28 cellular contexts compared by ENCODE assay signal in genomic region chr21:20396798-20397197, GRCh38.
DNase-seq lines count a peak whose midpoint lies in the region; ATAC-seq, FAIRE-seq and TF ChIP-seq lines count a peak whose summit lies in the region.
"Had no signal": no experiment of that assay in that cellular context is flagged by ENCODE, and none has a peak within 500 bp of the region (broad histone marks: within the 10 kb centered on the region; RNA-seq: fewer than 3 reads in every experiment).

No MANE protein-coding gene starts in this region.

- H3K27me3 ChIP-seq in Caco-2 (replicated peaks; ENCODE audit: control insufficient read depth, insufficient read depth, low read length): no peaks in the 10 kb centered on the region
- H3K27me3 ChIP-seq: BE2C, BLaER1 had no signal

- no peaks in the 10 kb centered on the region for H3K4me1 Mint-ChIP-seq in Caco-2 (ENCODE audit: low read depth, unreplicated experiment)
- no peaks in the 10 kb centered on the region for H3K4me1 Mint-ChIP-seq in stimulated activated memory B cell treated with anti-CD40 and anti-IgM and Interleukin-4, amounts not matched to agents 10 μg/mL and 1 μg/mL and 100 μg/mL, for 72 hours
- H3K4me1 Mint-ChIP-seq: CD14-positive monocyte; CD4-positive, alpha-beta memory T cell; CD4-positive, CD25-positive, alpha-beta regulatory T cell; CD8-positive, alpha-beta memory T cell had no signal

- no TSS peak for BruUV-seq in Caco-2 (replicated peaks; lab: Mats Ljungman, UMichigan)

- H3K36me3 ChIP-seq in Caco-2 (ENCODE audit: control insufficient read depth, insufficient read depth, low read length): no peaks in the 10 kb centered on the region
- no peaks in the 10 kb centered on the region for H3K36me3 ChIP-seq in kidney (ENCODE audit: control insufficient read depth in 1 of 2, insufficient read depth in 2 of 2, low read length in 2 of 2)
- H3K36me3 ChIP-seq: BE2C, BLaER1 had no signal

- CTCF ChIA-PET in Caco-2 (lab: Charles Lee): no interaction called here

- no peak overlapping the region for H3K27ac ChIP-seq in kidney (ENCODE audit: low read depth in 2 of 2, low read length in 2 of 2)
- H3K27ac ChIP-seq: BLaER1 had no signal

- POLR2A ChIA-PET in Caco-2 (lab: Charles Lee): no interaction called here

- no peaks in the 10 kb centered on the region for H3K36me3 Mint-ChIP-seq in Caco-2 (ENCODE audit: insufficient read depth, unreplicated experiment)
- no peaks in the 10 kb centered on the region for H3K36me3 Mint-ChIP-seq in stimulated activated memory B cell treated with anti-CD40 and anti-IgM and Interleukin-4, amounts not matched to agents 10 μg/mL and 1 μg/mL and 100 μg/mL, for 72 hours
- H3K36me3 Mint-ChIP-seq: CD14-positive monocyte; CD4-positive, alpha-beta memory T cell; CD4-positive, CD25-positive, alpha-beta regulatory T cell; CD8-positive, alpha-beta memory T cell had no signal

- H3K9me3 ChIP-seq in Caco-2 (no peaks in the 10 kb centered on the region), kidney (ENCODE audit: control insufficient read depth in 1 of 2, low read length in 2 of 2) (no peaks in the 10 kb centered on the region)
- H3K9me3 ChIP-seq: BE2C, BLaER1 had no signal

- DNase-seq in Caco-2: no peak
- peak; percentile 4 for DNase-seq in UCSD-AML1 (lab: John Stamatoyannopoulos, UW; ENCODE audit: unreplicated experiment)
- DNase-seq in kidney: peak; percentile 37
- no peak for DNase-seq in NCI-H146 (lab: John Stamatoyannopoulos, UW)
- DNase-seq in DMS53 (lab: John Stamatoyannopoulos, UW): no peak
- DNase-seq: 8988T; ACHN; BE2C; C1 segment of cervical spinal cord; Calu3; CD4-positive, alpha-beta memory T cell; CD4-positive, CD25-positive, alpha-beta regulatory T cell; CD8-positive, alpha-beta memory T cell; COR-L47; DMS79; DND-41; EL; GDM1 had no signal

- H3K9ac ChIP-seq in kidney (ENCODE audit: low read length in 2 of 2): no peak overlapping the region
- H3K9ac ChIP-seq: BLaER1 had no signal

- intact Hi-C loops in Caco-2 (cut with micrococcal nuclease; ENCODE audit: unreplicated experiment) (no loop called here), kidney (cut with DNase I) (no loop called here)

- FAIRE-seq in kidney (lab: Jason Lieb, UNC): no peak
- FAIRE-seq: A204.1, D721Med, GM12878, GM12892, GM18507, GM19239 had no signal

- peak overlapping the region; percentile 48 for H3K27ac Mint-ChIP-seq in Caco-2 (ENCODE audit: unreplicated experiment)
- no peak overlapping the region for H3K27ac Mint-ChIP-seq in stimulated activated memory B cell treated with anti-CD40 and anti-IgM and Interleukin-4, amounts not matched to agents 10 μg/mL and 1 μg/mL and 100 μg/mL, for 72 hours
- H3K27ac Mint-ChIP-seq: CD4-positive, alpha-beta memory T cell; CD4-positive, CD25-positive, alpha-beta regulatory T cell; CD8-positive, alpha-beta memory T cell had no signal

- peaks cover 6% of the 10 kb centered on the region for H3K27me3 Mint-ChIP-seq in Caco-2 (ENCODE audit: insufficient read depth, unreplicated experiment)
- no peaks in the 10 kb centered on the region for H3K27me3 Mint-ChIP-seq in stimulated activated memory B cell treated with anti-CD40 and anti-IgM and Interleukin-4, amounts not matched to agents 10 μg/mL and 1 μg/mL and 100 μg/mL, for 72 hours
- H3K27me3 Mint-ChIP-seq: CD4-positive, alpha-beta memory T cell; CD4-positive, CD25-positive, alpha-beta regulatory T cell had no signal

- H3K4me3 Mint-ChIP-seq in Caco-2 (ENCODE audit: unreplicated experiment): no peak overlapping the region
- H3K4me3 Mint-ChIP-seq in stimulated activated memory B cell treated with anti-CD40 and anti-IgM and Interleukin-4, amounts not matched to agents 10 μg/mL and 1 μg/mL and 100 μg/mL, for 72 hours: no peak overlapping the region
- H3K4me3 Mint-ChIP-seq: CD14-positive monocyte; CD4-positive, CD25-positive, alpha-beta regulatory T cell; CD8-positive, alpha-beta memory T cell had no signal

- H3K4me1 ChIP-seq in Caco-2 (no peaks in the 10 kb centered on the region), kidney (ENCODE audit: control insufficient read depth in 1 of 2, insufficient read depth in 1 of 2, low read depth in 1 of 2, low read length in 2 of 2) (no peaks in the 10 kb centered on the region)
- H3K4me1 ChIP-seq: BE2C, BLaER1 had no signal

- H3K4me3 ChIP-seq in Caco-2 (ENCODE audit: low read depth, low read length) (no peak overlapping the region), kidney (ENCODE audit: low read length in 2 of 2) (no peak overlapping the region)
- H3K4me3 ChIP-seq: BLaER1, GM12878 had no signal

- peak; percentile 24 for ATAC-seq in stimulated activated memory B cell treated with anti-CD40 and anti-IgM and Interleukin-4, amounts not matched to agents 10 μg/mL and 1 μg/mL and 100 μg/mL, for 72 hours
- ATAC-seq in GM19023 (IDR thresholded peaks at IDR 0.05; ENCODE audit: unreplicated experiment): no peak
- ATAC-seq: GM12878 had no signal

- no peaks in the 10 kb centered on the region for H3K9me3 Mint-ChIP-seq in Caco-2 (ENCODE audit: unreplicated experiment)
- peaks cover 5% of the 10 kb centered on the region for H3K9me3 Mint-ChIP-seq in stimulated activated memory B cell treated with anti-CD40 and anti-IgM and Interleukin-4, amounts not matched to agents 10 μg/mL and 1 μg/mL and 100 μg/mL, for 72 hours

- no peak for TF ChIP-seq CTCF in Caco-2 (IDR thresholded peaks at IDR 0.05; ENCODE audit: insufficient read depth in 1 of 2, low read depth in 1 of 2, low read length in 1 of 2, severe bottlenecking in 1 of 2, unreplicated experiment in 1 of 2)
- no peak for TF ChIP-seq CTCF in kidney (IDR thresholded peaks at IDR 0.05; ENCODE audit: borderline replicate concordance, extremely low read depth, insufficient read depth)

Comparison
In these comparisons a context has a peak if more than half of its experiments do, and no peak if none do; other contexts are left out.
1. DNase-seq: peak in UCSD-AML1 (single experiment) and kidney (single experiment); none in Caco-2 (0 of 2), NCI-H146 (single experiment) and DMS53 (single experiment).